Comparison of ENCODE assay signal across 1 cellular context in genomic region chr20:36836591-36837329, GRCh38.
TF ChIP-seq lines count a peak whose summit lies in the region.

No MANE protein-coding gene starts in this region.

TF ChIP-seq in HepG2, 621 proteins besides CTCF, POLR2A, EP300 and RAD21 (continued from another document and continues in another):
- 0 out of 2 replicates have a peak, but pooled peaks have one; percentile 57 for TF ChIP-seq NFAT5 (CRISPR knock-in tag; IDR thresholded peaks at IDR 0.05)
- peak; percentile 8; the same call in 1 of the 2 replicates for TF ChIP-seq MYC (CRISPR knock-in tag; IDR thresholded peaks at IDR 0.05; ENCODE audit: borderline replicate concordance)
- TF ChIP-seq ZNF143 (CRISPR knock-in tag; IDR thresholded peaks at IDR 0.05), result no peak
- TF ChIP-seq ZUFSP (CRISPR knock-in tag; IDR thresholded peaks at IDR 0.05; ENCODE audit: borderline replicate concordance), result no peak
- TF ChIP-seq ELK4 (CRISPR knock-in tag; IDR thresholded peaks at IDR 0.05; ENCODE audit: borderline replicate concordance), result no peak
- TF ChIP-seq, protein P1, sequence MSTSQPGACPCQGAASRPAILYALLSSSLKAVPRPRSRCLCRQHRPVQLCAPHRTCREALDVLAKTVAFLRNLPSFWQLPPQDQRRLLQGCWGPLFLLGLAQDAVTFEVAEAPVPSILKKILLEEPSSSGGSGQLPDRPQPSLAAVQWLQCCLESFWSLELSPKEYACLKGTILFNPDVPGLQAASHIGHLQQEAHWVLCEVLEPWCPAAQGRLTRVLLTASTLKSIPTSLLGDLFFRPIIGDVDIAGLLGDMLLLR (CRISPR knock-in tag; IDR thresholded peaks at IDR 0.05), result no peak
- TF ChIP-seq, protein P2, sequence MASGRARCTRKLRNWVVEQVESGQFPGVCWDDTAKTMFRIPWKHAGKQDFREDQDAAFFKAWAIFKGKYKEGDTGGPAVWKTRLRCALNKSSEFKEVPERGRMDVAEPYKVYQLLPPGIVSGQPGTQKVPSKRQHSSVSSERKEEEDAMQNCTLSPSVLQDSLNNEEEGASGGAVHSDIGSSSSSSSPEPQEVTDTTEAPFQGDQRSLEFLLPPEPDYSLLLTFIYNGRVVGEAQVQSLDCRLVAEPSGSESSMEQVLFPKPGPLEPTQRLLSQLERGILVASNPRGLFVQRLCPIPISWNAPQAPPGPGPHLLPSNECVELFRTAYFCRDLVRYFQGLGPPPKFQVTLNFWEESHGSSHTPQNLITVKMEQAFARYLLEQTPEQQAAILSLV (CRISPR knock-in tag; IDR thresholded peaks at IDR 0.05; ENCODE audit: borderline replicate concordance), result no peak
- TF ChIP-seq, protein P3, sequence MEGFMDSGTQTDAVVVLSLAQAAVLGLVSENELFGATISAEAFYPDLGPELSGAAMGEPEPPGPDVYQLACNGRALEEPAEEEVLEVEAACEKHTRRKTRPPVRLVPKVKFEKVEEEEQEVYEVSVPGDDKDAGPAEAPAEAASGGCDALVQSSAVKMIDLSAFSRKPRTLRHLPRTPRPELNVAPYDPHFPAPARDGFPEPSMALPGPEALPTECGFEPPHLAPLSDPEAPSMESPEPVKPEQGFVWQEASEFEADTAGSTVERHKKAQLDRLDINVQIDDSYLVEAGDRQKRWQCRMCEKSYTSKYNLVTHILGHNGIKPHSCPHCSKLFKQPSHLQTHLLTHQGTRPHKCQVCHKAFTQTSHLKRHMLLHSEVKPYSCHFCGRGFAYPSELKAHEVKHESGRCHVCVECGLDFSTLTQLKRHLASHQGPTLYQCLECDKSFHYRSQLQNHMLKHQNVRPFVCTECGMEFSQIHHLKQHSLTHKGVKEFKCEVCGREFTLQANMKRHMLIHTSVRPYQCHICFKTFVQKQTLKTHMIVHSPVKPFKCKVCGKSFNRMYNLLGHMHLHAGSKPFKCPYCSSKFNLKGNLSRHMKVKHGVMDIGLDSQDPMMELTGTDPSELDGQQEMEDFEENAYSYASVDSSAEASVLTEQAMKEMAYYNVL (CRISPR knock-in tag; IDR thresholded peaks at IDR 0.05; ENCODE audit: borderline replicate concordance), result no peak
- TF ChIP-seq GABPA (IDR thresholded peaks at IDR 0.05; ENCODE audit: low read depth, low read length), result no peak
- peak; percentile 53; the same call in 1 of the 2 replicates for TF ChIP-seq GABPA (CRISPR knock-in tag; IDR thresholded peaks at IDR 0.05; ENCODE audit: low read depth)
- no peak for TF ChIP-seq ZNF747 (CRISPR knock-in tag; IDR thresholded peaks at IDR 0.05; ENCODE audit: borderline replicate concordance)
- no peak for TF ChIP-seq FIP1L1 (IDR thresholded peaks at IDR 0.05; ENCODE audit: borderline replicate concordance, insufficient read depth, low read depth, low read length)
- no peak for TF ChIP-seq NFIB (CRISPR knock-in tag; IDR thresholded peaks at IDR 0.05; ENCODE audit: borderline replicate concordance)
- TF ChIP-seq ZNF317 (CRISPR knock-in tag; IDR thresholded peaks at IDR 0.05), result no peak
- no peak for TF ChIP-seq ZNF530 (CRISPR knock-in tag; IDR thresholded peaks at IDR 0.05; ENCODE audit: low read depth)
- TF ChIP-seq RFX1 (IDR thresholded peaks at IDR 0.05), result no peak
- TF ChIP-seq HDAC6 (IDR thresholded peaks at IDR 0.05; ENCODE audit: low read depth, low read length), result no peak
- peak; percentile 71 for TF ChIP-seq ZNF501 (CRISPR knock-in tag; IDR thresholded peaks at IDR 0.05)
- TF ChIP-seq CSRNP1 (CRISPR knock-in tag; IDR thresholded peaks at IDR 0.05), result peak; percentile 41; the same call in 1 of the 2 replicates
- 0 out of 2 replicates have a peak, but pooled peaks have one; percentile 27 for TF ChIP-seq WIZ (CRISPR knock-in tag; IDR thresholded peaks at IDR 0.05)
- TF ChIP-seq ZFAT (CRISPR knock-in tag; conservative IDR thresholded peaks at IDR 0.05), result no peak
- TF ChIP-seq FOXP1 (IDR thresholded peaks at IDR 0.05), result no peak
- TF ChIP-seq FOXP1 (CRISPR knock-in tag; IDR thresholded peaks at IDR 0.05), result peak; percentile 62
- TF ChIP-seq ARID4A (CRISPR knock-in tag; IDR thresholded peaks at IDR 0.05; ENCODE audit: borderline replicate concordance), result peak; percentile 51; the same call in 1 of the 2 replicates
- no peak for TF ChIP-seq GPN1 (CRISPR knock-in tag; IDR thresholded peaks at IDR 0.05; ENCODE audit: borderline replicate concordance)
- no peak for TF ChIP-seq HNRNPUL1 (IDR thresholded peaks at IDR 0.05; ENCODE audit: low read depth, low read length)
- TF ChIP-seq ZNF484 (CRISPR knock-in tag; IDR thresholded peaks at IDR 0.05; ENCODE audit: borderline replicate concordance, low read depth), result no peak
- TF ChIP-seq DNMT3B (CRISPR knock-in tag; conservative IDR thresholded peaks at IDR 0.05), result no peak
- TF ChIP-seq PAX8 (CRISPR knock-in tag; IDR thresholded peaks at IDR 0.05; ENCODE audit: borderline replicate concordance), result no peak
- TF ChIP-seq ZBTB20 (CRISPR knock-in tag; IDR thresholded peaks at IDR 0.05; ENCODE audit: borderline replicate concordance, low read depth), result no peak
- TF ChIP-seq ZNF121 (CRISPR knock-in tag; IDR thresholded peaks at IDR 0.05), result peak; percentile 92
- 0 out of 2 replicates have a peak, but pooled peaks have one; percentile 19 for TF ChIP-seq ZFP1 (CRISPR knock-in tag; IDR thresholded peaks at IDR 0.05)
- no peak for TF ChIP-seq ZNF17 (CRISPR knock-in tag; IDR thresholded peaks at IDR 0.05)
- 0 out of 2 replicates have a peak, but pooled peaks have one; percentile 3 for TF ChIP-seq ATF3 (CRISPR knock-in tag; IDR thresholded peaks at IDR 0.05)
- TF ChIP-seq, protein P4, sequence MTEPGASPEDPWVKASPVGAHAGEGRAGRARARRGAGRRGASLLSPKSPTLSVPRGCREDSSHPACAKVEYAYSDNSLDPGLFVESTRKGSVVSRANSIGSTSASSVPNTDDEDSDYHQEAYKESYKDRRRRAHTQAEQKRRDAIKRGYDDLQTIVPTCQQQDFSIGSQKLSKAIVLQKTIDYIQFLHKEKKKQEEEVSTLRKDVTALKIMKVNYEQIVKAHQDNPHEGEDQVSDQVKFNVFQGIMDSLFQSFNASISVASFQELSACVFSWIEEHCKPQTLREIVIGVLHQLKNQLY (CRISPR knock-in tag; IDR thresholded peaks at IDR 0.05), result no peak
- TF ChIP-seq NFYC (CRISPR knock-in tag; IDR thresholded peaks at IDR 0.05), result 0 out of 2 replicates have a peak, but pooled peaks have one; percentile 32
- TF ChIP-seq TIGD3 (CRISPR knock-in tag; IDR thresholded peaks at IDR 0.05; ENCODE audit: borderline replicate concordance), result no peak
- no peak for TF ChIP-seq CREM (IDR thresholded peaks at IDR 0.05)
- TF ChIP-seq CREM (CRISPR knock-in tag; IDR thresholded peaks at IDR 0.05), result no peak
- peak; percentile 85; the same call in 1 of the 2 replicates for TF ChIP-seq ZKSCAN8 (CRISPR knock-in tag; IDR thresholded peaks at IDR 0.05; ENCODE audit: borderline replicate concordance)
- TF ChIP-seq ZNF777 (CRISPR knock-in tag; IDR thresholded peaks at IDR 0.05), result 0 out of 2 replicates have a peak, but pooled peaks have one; percentile 27
